ENCODE assay signal across 1 cellular context in the genomic region with DNA sequence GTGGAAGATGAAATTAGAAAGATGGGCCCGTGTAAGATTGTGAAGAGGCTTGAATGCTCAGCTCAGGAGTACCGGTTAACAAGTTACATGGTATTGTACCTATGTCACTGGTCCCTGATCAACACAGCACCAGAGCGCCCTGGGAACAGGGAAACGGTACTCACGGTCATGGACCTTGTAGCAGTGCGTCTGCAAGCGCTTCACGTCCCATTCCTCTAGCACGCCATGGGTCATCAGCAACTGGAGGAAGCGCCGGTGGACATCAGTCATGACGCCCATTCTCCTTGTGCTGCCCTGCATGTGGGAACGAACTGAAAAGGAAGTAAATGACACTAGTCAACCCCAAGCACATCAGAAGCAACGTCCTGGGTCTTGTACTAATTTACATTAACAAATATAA.
TF ChIP-seq lines count a peak whose summit lies in the region.

No MANE protein-coding gene starts in this region.

TF ChIP-seq in HepG2, 621 proteins besides CTCF, POLR2A, EP300 and RAD21:
- no peak for TF ChIP-seq MIER2 (CRISPR knock-in tag; IDR thresholded peaks at IDR 0.05)
- TF ChIP-seq ZFP1 (CRISPR knock-in tag; IDR thresholded peaks at IDR 0.05), result no peak
- no peak for TF ChIP-seq ZNF350 (CRISPR knock-in tag; IDR thresholded peaks at IDR 0.05; ENCODE audit: borderline replicate concordance, low read depth)
- no peak for TF ChIP-seq ZNF549 (CRISPR knock-in tag; IDR thresholded peaks at IDR 0.05)
- TF ChIP-seq, protein P1, sequence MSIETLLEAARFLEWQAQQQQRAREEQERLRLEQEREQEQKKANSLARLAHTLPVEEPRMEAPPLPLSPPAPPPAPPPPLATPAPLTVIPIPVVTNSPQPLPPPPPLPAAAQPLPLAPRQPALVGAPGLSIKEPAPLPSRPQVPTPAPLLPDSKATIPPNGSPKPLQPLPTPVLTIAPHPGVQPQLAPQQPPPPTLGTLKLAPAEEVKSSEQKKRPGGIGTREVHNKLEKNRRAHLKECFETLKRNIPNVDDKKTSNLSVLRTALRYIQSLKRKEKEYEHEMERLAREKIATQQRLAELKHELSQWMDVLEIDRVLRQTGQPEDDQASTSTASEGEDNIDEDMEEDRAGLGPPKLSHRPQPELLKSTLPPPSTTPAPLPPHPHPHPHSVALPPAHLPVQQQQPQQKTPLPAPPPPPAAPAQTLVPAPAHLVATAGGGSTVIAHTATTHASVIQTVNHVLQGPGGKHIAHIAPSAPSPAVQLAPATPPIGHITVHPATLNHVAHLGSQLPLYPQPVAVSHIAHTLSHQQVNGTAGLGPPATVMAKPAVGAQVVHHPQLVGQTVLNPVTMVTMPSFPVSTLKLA (IDR thresholded peaks at IDR 0.05), result no peak
- TF ChIP-seq, protein P2, sequence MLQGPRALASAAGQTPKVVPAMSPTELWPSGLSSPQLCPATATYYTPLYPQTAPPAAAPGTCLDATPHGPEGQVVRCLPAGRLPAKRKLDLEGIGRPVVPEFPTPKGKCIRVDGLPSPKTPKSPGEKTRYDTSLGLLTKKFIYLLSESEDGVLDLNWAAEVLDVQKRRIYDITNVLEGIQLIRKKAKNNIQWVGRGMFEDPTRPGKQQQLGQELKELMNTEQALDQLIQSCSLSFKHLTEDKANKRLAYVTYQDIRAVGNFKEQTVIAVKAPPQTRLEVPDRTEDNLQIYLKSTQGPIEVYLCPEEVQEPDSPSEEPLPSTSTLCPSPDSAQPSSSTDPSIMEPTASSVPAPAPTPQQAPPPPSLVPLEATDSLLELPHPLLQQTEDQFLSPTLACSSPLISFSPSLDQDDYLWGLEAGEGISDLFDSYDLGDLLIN (CRISPR knock-in tag; IDR thresholded peaks at IDR 0.05; ENCODE audit: borderline replicate concordance), result no peak
- TF ChIP-seq, protein P3, sequence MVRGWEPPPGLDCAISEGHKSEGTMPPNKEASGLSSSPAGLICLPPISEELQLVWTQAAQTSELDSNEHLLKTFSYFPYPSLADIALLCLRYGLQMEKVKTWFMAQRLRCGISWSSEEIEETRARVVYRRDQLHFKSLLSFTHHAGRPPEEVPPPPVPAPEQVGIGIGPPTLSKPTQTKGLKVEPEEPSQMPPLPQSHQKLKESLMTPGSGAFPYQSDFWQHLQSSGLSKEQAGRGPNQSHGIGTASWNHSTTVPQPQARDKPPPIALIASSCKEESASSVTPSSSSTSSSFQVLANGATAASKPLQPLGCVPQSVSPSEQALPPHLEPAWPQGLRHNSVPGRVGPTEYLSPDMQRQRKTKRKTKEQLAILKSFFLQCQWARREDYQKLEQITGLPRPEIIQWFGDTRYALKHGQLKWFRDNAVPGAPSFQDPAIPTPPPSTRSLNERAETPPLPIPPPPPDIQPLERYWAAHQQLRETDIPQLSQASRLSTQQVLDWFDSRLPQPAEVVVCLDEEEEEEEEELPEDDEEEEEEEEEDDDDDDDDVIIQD (CRISPR knock-in tag; IDR thresholded peaks at IDR 0.05; ENCODE audit: low read depth), result no peak
- no peak for TF ChIP-seq HMGA1 (CRISPR knock-in tag; conservative IDR thresholded peaks at IDR 0.05)
- TF ChIP-seq, protein P4, sequence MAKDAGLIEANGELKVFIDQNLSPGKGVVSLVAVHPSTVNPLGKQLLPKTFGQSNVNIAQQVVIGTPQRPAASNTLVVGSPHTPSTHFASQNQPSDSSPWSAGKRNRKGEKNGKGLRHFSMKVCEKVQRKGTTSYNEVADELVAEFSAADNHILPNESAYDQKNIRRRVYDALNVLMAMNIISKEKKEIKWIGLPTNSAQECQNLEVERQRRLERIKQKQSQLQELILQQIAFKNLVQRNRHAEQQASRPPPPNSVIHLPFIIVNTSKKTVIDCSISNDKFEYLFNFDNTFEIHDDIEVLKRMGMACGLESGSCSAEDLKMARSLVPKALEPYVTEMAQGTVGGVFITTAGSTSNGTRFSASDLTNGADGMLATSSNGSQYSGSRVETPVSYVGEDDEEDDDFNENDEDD (CRISPR knock-in tag; IDR thresholded peaks at IDR 0.05; ENCODE audit: borderline replicate concordance), result no peak
- no peak for TF ChIP-seq ZNF709 (CRISPR knock-in tag; IDR thresholded peaks at IDR 0.05)
- no peak for TF ChIP-seq SMAD3 (CRISPR knock-in tag; IDR thresholded peaks at IDR 0.05)
- TF ChIP-seq, protein P5, sequence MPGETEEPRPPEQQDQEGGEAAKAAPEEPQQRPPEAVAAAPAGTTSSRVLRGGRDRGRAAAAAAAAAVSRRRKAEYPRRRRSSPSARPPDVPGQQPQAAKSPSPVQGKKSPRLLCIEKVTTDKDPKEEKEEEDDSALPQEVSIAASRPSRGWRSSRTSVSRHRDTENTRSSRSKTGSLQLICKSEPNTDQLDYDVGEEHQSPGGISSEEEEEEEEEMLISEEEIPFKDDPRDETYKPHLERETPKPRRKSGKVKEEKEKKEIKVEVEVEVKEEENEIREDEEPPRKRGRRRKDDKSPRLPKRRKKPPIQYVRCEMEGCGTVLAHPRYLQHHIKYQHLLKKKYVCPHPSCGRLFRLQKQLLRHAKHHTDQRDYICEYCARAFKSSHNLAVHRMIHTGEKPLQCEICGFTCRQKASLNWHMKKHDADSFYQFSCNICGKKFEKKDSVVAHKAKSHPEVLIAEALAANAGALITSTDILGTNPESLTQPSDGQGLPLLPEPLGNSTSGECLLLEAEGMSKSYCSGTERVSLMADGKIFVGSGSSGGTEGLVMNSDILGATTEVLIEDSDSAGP (CRISPR knock-in tag; IDR thresholded peaks at IDR 0.05; ENCODE audit: borderline replicate concordance), result no peak
- no peak for TF ChIP-seq SRF (IDR thresholded peaks at IDR 0.05; ENCODE audit: low read depth, low read length)
- no peak for TF ChIP-seq GTF2F1 (IDR thresholded peaks at IDR 0.05; ENCODE audit: low read length)
- no peak for TF ChIP-seq CHD4 (IDR thresholded peaks at IDR 0.05; ENCODE audit: borderline replicate concordance, low read length)
- TF ChIP-seq ZNF382 (CRISPR knock-in tag; IDR thresholded peaks at IDR 0.05; ENCODE audit: borderline replicate concordance), result no peak
